8 cellular contexts compared by ENCODE assay signal in genomic region chrX:130109429-130110378, GRCh38. TPM values are rescaled to one million over a fixed set of nuclear protein-coding genes. Genes with fewer than 3 reads are reported as not detected.
DNase-seq lines count a peak whose midpoint lies in the region; ATAC-seq, FAIRE-seq and TF ChIP-seq lines count a peak whose summit lies in the region.

No MANE protein-coding gene starts in this region.

- peaks cover 8% of the 10 kb centered on the region for H3K36me3 Mint-ChIP-seq in activated CD4-positive, alpha-beta T cell treated with anti-CD3 and anti-CD28 coated beads, Interleukin-2, amount 10 ng/mL, durations not matched to agents 7 days and 5 days (ENCODE audit: low read depth)
- no peaks in the 10 kb centered on the region for H3K36me3 Mint-ChIP-seq in type B pancreatic cell

- CTCF ChIA-PET in activated CD4-positive, alpha-beta T cell treated with anti-CD3 and anti-CD28 coated beads, Interleukin-2, amount 10 ng/mL, durations not matched to agents 7 days and 5 days (lab: Charles Lee) = interaction anchor here (0.7 to 1.6 kb wide), 7 partner anchors 10 to 62 kb away, joined by 3 to 6 read pairs (median 3); no protein-coding TSS in a partner anchor
- CTCF ChIA-PET in K562 (lab: Yijun Ruan, JAX; ENCODE audit: low intra/inter-chr PET ratio) = no interaction called here

- H3K4me2 ChIP-seq in K562 (ENCODE audit: insufficient read depth, low read length) = peak overlapping the region; percentile 87

- no peaks in the 10 kb centered on the region for H3K9me3 ChIP-seq in K562 (replicated peaks; ENCODE audit: control insufficient read depth, insufficient read depth, low read depth, low read length)

- no peak for TF ChIP-seq RAD21 in K562 (CRISPR knock-in tag; conservative IDR thresholded peaks at IDR 0.05 in 1 of 2, IDR thresholded peaks at IDR 0.05 in 1 of 2)

- peak overlapping the region; percentile 92 to 97 for H3K9ac ChIP-seq in K562 (ENCODE audit: insufficient read depth in 1 of 2, low read depth in 2 of 2, low read length in 2 of 2)

- H3K27me3 ChIP-seq in K562 (ENCODE audit: control insufficient read depth in 2 of 2, insufficient read depth in 2 of 2, low read length in 2 of 2) = no peaks in the 10 kb centered on the region

- WGBS in K562 (ENCODE audit: insufficient coverage, low coverage, missing lambda C conversion rate) = 2% methylated on average over 27 of the region's 81 CpGs
- WGBS in lower leg skin, 2 donors = 3 to 42% methylated on average over 13 to 53 of the region's 81 CpGs

- H3K4me3 Mint-ChIP-seq in activated CD4-positive, alpha-beta T cell treated with anti-CD3 and anti-CD28 coated beads, Interleukin-2, amount 10 ng/mL, durations not matched to agents 7 days and 5 days = peak overlapping the region; percentile 91
- H3K4me3 Mint-ChIP-seq in type B pancreatic cell = peak overlapping the region; percentile 85

- peaks cover 43 to 49% of the 10 kb centered on the region in 2 experiments for H3K4me1 ChIP-seq in K562 (replicated peaks in 1 of 2; ENCODE audit: control insufficient read depth in 2 of 2, insufficient read depth in 2 of 2, low read length in 2 of 2)

- no peaks in the 10 kb centered on the region for H3K27me3 Mint-ChIP-seq in activated CD4-positive, alpha-beta T cell treated with anti-CD3 and anti-CD28 coated beads, Interleukin-2, amount 10 ng/mL, durations not matched to agents 7 days and 5 days
- peaks cover 8% of the 10 kb centered on the region for H3K27me3 Mint-ChIP-seq in type B pancreatic cell

- no TSS peak for BruUV-seq in K562 (replicated peaks; lab: Mats Ljungman, UMichigan)

- H3K4me1 Mint-ChIP-seq in activated CD4-positive, alpha-beta T cell treated with anti-CD3 and anti-CD28 coated beads, Interleukin-2, amount 10 ng/mL, durations not matched to agents 7 days and 5 days = peaks cover 45% of the 10 kb centered on the region
- peaks cover 7% of the 10 kb centered on the region for H3K4me1 Mint-ChIP-seq in type B pancreatic cell (ENCODE audit: unreplicated experiment)

- no peak for TF ChIP-seq EP300 in K562 (IDR thresholded peaks at IDR 0.05; ENCODE audit: low read length)

- intact Hi-C loops in K562 (cut with micrococcal nuclease) = loop anchor here (5.0 kb wide), 1 partner anchor 58 kb away; the partner anchor contains the start of gene AIFM1
- intact Hi-C loops in lower leg skin (cut with DNase I; ENCODE audit: low total_unique reads) = loop anchor here (5.0 kb wide), 1 partner anchor 568 kb away; no protein-coding TSS in a partner anchor

- H3K9me1 ChIP-seq in K562 (ENCODE audit: control insufficient read depth, insufficient read depth, low read length) = peaks cover 3% of the 10 kb centered on the region

- H4K20me1 ChIP-seq in K562 (replicated peaks; ENCODE audit: control insufficient read depth, insufficient read depth, low read length) = peaks cover 29% of the 10 kb centered on the region

- H2AFZ ChIP-seq in K562 (ENCODE audit: low read depth, low read length) = 0 out of 2 replicates have a peak overlapping the region, but pooled peaks have one; percentile 32

- no peak for FAIRE-seq in K562 (lab: Jason Lieb, UNC)

- POLR2A ChIA-PET in activated CD4-positive, alpha-beta T cell treated with anti-CD3 and anti-CD28 coated beads, Interleukin-2, amount 10 ng/mL, durations not matched to agents 7 days and 5 days (lab: Charles Lee) = no interaction called here
- POLR2A ChIA-PET in K562 (lab: Yijun Ruan, JAX) = interaction anchor here (1.0 to 2.9 kb wide), 3 partner anchors 9 to 11 kb away, joined by 3 to 11 read pairs (median 10); no protein-coding TSS in a partner anchor

- H3K27ac ChIP-seq in K562 (ENCODE audit: extremely low read depth, low read depth, low read length) = peak overlapping the region; percentile 96

- peaks cover 14% of the 10 kb centered on the region for H3K36me3 ChIP-seq in K562 (ENCODE audit: control insufficient read depth, insufficient read depth, low read length)

- DNase-seq in activated CD4-positive, alpha-beta T cell treated with anti-CD3 and anti-CD28 coated beads, Interleukin-2, amount 10 ng/mL, durations not matched to agents 7 days and 5 days = no peak
- no peak for DNase-seq in activated CD4-positive, alpha-beta T cell treated with anti-CD3 and anti-CD28 coated beads for 4 hours
- peak; percentile 39 for DNase-seq in LHCN-M2 (ENCODE audit: low read depth)
- DNase-seq in K562 (ENCODE audit: extremely low read depth in 1 of 4, low spot score in 3 of 4) = peak; percentile 38 to 50 (median 46)
- no peak for DNase-seq in lower leg skin (ENCODE audit: low spot score in 2 of 2)
- no peak for DNase-seq in type B pancreatic cell (ENCODE audit: extremely low spot score, unreplicated experiment)
- no peak for DNase-seq in ecto neural progenitor cell (ENCODE audit: low spot score)

- in situ Hi-C loops in K562 (cut with MboI) = no loop called here

- H3K9me3 Mint-ChIP-seq in activated CD4-positive, alpha-beta T cell treated with anti-CD3 and anti-CD28 coated beads, Interleukin-2, amount 10 ng/mL, durations not matched to agents 7 days and 5 days = no peaks in the 10 kb centered on the region
- no peaks in the 10 kb centered on the region for H3K9me3 Mint-ChIP-seq in type B pancreatic cell

- peak overlapping the region; percentile 88 for H3K27ac Mint-ChIP-seq in activated CD4-positive, alpha-beta T cell treated with anti-CD3 and anti-CD28 coated beads, Interleukin-2, amount 10 ng/mL, durations not matched to agents 7 days and 5 days
- peak overlapping the region; percentile 81 for H3K27ac Mint-ChIP-seq in type B pancreatic cell

- peaks cover 54% of the 10 kb centered on the region for H3K79me2 ChIP-seq in K562 (ENCODE audit: control insufficient read depth, insufficient read depth, low read length)

- ATAC-seq in K562 = peak; percentile 53
- ATAC-seq in HG03378 (IDR thresholded peaks at IDR 0.05; ENCODE audit: unreplicated experiment) = no peak

- TF ChIP-seq POLR2A in K562 (conservative IDR thresholded peaks at IDR 0.05) = no peak; the same call in 1 of the 2 replicates
- TF ChIP-seq POLR2A in lower leg skin (IDR thresholded peaks at IDR 0.05) = no peak

- H3K4me3 ChIP-seq in K562 = peak overlapping the region; percentile 71
- H3K4me3 ChIP-seq in lower leg skin (ENCODE audit: low read depth, poor library complexity, severe bottlenecking) = peak overlapping the region; percentile 69

- peak in 1 of 3 experiments; percentile 46; a peak in 2 of 6 replicates for TF ChIP-seq CTCF in K562 (IDR thresholded peaks at IDR 0.05 in 2 of 3, conservative IDR thresholded peaks at IDR 0.05 in 1 of 3; ENCODE audit: insufficient read depth in 2 of 3, low read depth in 1 of 3, low read length in 3 of 3)
- no peak for TF ChIP-seq CTCF in lower leg skin (IDR thresholded peaks at IDR 0.05)
- TF ChIP-seq CTCF in type B pancreatic cell (conservative IDR thresholded peaks at IDR 0.05) = no peak

RNA-seq across cellular contexts. Expression of gene ELF4, which starts 0.6 kb away (rescaled TPM):
- 10 to 100 TPM; 46.0 to 49.5 TPM for total RNA-seq in activated CD4-positive, alpha-beta T cell treated with anti-CD3 and anti-CD28 coated beads, Interleukin-2, amount 10 ng/mL, durations not matched to agents 7 days and 5 days
- total RNA-seq in LHCN-M2 (2014; rRNA removed) = 14.2 and 14.7 TPM in 2 replicates
- polyA plus RNA-seq in LHCN-M2 (2012) = 15.2 TPM
- total RNA-seq in K562 (2011; cell fraction: chromatin; rRNA removed; ENCODE audit: low replicate concordance) = 17.7 and 35.6 TPM in 2 replicates
- total RNA-seq in K562 (2011; cell fraction: nucleolus; rRNA removed) = 19.2 and 22.7 TPM in 2 replicates
- total RNA-seq in K562 (2011; cell fraction: nucleoplasm; rRNA removed) = 24.8 and 30.9 TPM in 2 replicates
- 28.6 and 41.1 TPM in 2 replicates for total RNA-seq in K562 (2014; rRNA removed)
- 17.6 and 18.3 TPM in 2 replicates for total RNA-seq in K562 (2014; rRNA removed; fragmentation: Illumina TruSeq; extraction: Trizol)
- 24.8 and 26.3 TPM in 2 replicates for total RNA-seq in K562 (2015; rRNA removed; fragmentation: Illumina TruSeq; extraction: Trizol)
- 43.9 and 47.7 TPM in 2 replicates for total RNA-seq in K562 (2021)
- 29.2 and 33.4 TPM in 2 replicates for polyA plus RNA-seq in K562 (2011; rRNA removed)
- 39.7 and 49.3 TPM in 2 replicates for polyA plus RNA-seq in K562 (2011; cell fraction: cytosol; rRNA removed)
- polyA plus RNA-seq in K562 (2011; cell fraction: nucleus; rRNA removed) = 24.3 and 33.0 TPM in 2 replicates
- polyA plus RNA-seq in K562 (2012) = 38.6 and 52.6 TPM in 2 replicates
- polyA plus RNA-seq in K562 (2014; fragmentation: Illumina TruSeq; extraction: Trizol) = 50.7 and 55.8 TPM in 2 replicates
- polyA plus RNA-seq in K562 (2014; fragmentation: Nextera tagmentation; extraction: Ambion mirVana) = 1 to 10 TPM; 5.9 to 7.3 TPM
- polyA plus RNA-seq in K562 (2014; rRNA removed) = 25.2 and 28.4 TPM in 2 replicates
- 35.0 and 38.5 TPM in 2 replicates for polyA minus RNA-seq in K562 (2011; rRNA and poly(A)+ RNA removed)
- 38.8 and 40.9 TPM in 2 replicates for polyA minus RNA-seq in K562 (2011; cell fraction: cytosol; rRNA and poly(A)+ RNA removed)
- 8.9 and 10.8 TPM in 2 replicates for polyA minus RNA-seq in K562 (2011; cell fraction: nucleus; rRNA and poly(A)+ RNA removed)
- 10 to 100 TPM; 10.8 to 19.1 (median 16.4) TPM for total RNA-seq in lower leg skin
- 7.8 and 20.6 TPM in 2 replicates for total RNA-seq in type B pancreatic cell (ENCODE audit: low replicate concordance)

RNA-seq across cellular contexts. Expression of gene AIFM1, which starts 55.9 kb away (rescaled TPM):
- total RNA-seq in activated CD4-positive, alpha-beta T cell treated with anti-CD3 and anti-CD28 coated beads, Interleukin-2, amount 10 ng/mL, durations not matched to agents 7 days and 5 days = 10 to 100 TPM; 32.3 to 40.3 TPM
- total RNA-seq in LHCN-M2 (2014; rRNA removed) (17.4 and 23.0 TPM in 2 replicates), K562 (2014; rRNA removed) (59.9 and 65.0 TPM in 2 replicates), K562 (2014; rRNA removed; fragmentation: Illumina TruSeq; extraction: Trizol) (101 and 107 TPM in 2 replicates), K562 (2015; rRNA removed; fragmentation: Illumina TruSeq; extraction: Trizol) (79.9 and 91.4 TPM in 2 replicates), K562 (2021) (80.7 and 85.2 TPM in 2 replicates), lower leg skin (10 to 100 TPM in 2 of 4 donors, 1 to 10 TPM in 2; 7.6 to 15.0 (median 10.4) TPM), type B pancreatic cell (ENCODE audit: low replicate concordance) (48.5 and 51.9 TPM in 2 replicates)
- 25.1 TPM for polyA plus RNA-seq in LHCN-M2 (2012)
- total RNA-seq in K562 (2011; cell fraction: chromatin; rRNA removed; ENCODE audit: low replicate concordance) = 25.4 and 35.9 TPM in 2 replicates
- 14.5 and 20.4 TPM in 2 replicates for total RNA-seq in K562 (2011; cell fraction: nucleolus; rRNA removed)
- total RNA-seq in K562 (2011; cell fraction: nucleoplasm; rRNA removed) = 21.5 and 24.0 TPM in 2 replicates
- polyA plus RNA-seq in K562 (2011; rRNA removed) (85.6 and 111 TPM in 2 replicates), K562 (2014; fragmentation: Illumina TruSeq; extraction: Trizol) (99.0 and 117 TPM in 2 replicates), K562 (2014; fragmentation: Nextera tagmentation; extraction: Ambion mirVana) (10 to 100 TPM; 51.0 to 62.0 TPM), K562 (2014; rRNA removed) (91.2 and 93.7 TPM in 2 replicates)
- 55.0 and 81.8 TPM in 2 replicates for polyA plus RNA-seq in K562 (2011; cell fraction: cytosol; rRNA removed)
- 40.3 and 74.3 TPM in 2 replicates for polyA plus RNA-seq in K562 (2011; cell fraction: nucleus; rRNA removed)
- polyA plus RNA-seq in K562 (2012) = 89.5 and 101 TPM in 2 replicates
- polyA minus RNA-seq in K562 (2011; rRNA and poly(A)+ RNA removed) = 93.8 and 106 TPM in 2 replicates
- 27.8 and 34.7 TPM in 2 replicates for polyA minus RNA-seq in K562 (2011; cell fraction: cytosol; rRNA and poly(A)+ RNA removed)
- polyA minus RNA-seq in K562 (2011; cell fraction: nucleus; rRNA and poly(A)+ RNA removed) = 10.8 and 24.0 TPM in 2 replicates

Comparison
In these comparisons a context has a peak if more than half of its experiments do, and no peak if none do; other contexts are left out.
1. DNase-seq: peak in LHCN-M2 (single experiment) and K562 (4 of 4); none in activated CD4-positive, alpha-beta T cell treated with anti-CD3 and anti-CD28 coated beads, Interleukin-2, amount 10 ng/mL, durations not matched to agents 7 days and 5 days (single experiment), activated CD4-positive, alpha-beta T cell treated with anti-CD3 and anti-CD28 coated beads for 4 hours (0 of 2), lower leg skin (0 of 2), type B pancreatic cell (single experiment) and ecto neural progenitor cell (single experiment).